In genomic region chr12:77888611-77889010, GRCh38 we compare ENCODE assay signal across 14 cellular contexts. TPM values are rescaled to one million over a fixed set of nuclear protein-coding genes. Genes with fewer than 3 reads are reported as not detected.
DNase-seq lines count a peak whose midpoint lies in the region; ATAC-seq and TF ChIP-seq lines count a peak whose summit lies in the region.
"Had no signal": no experiment of that assay in that cellular context is flagged by ENCODE, and none has a peak within 500 bp of the region (broad histone marks: within the 10 kb centered on the region; RNA-seq: fewer than 3 reads in every experiment).

No MANE protein-coding gene starts in this region.

- H3K4me3 ChIP-seq in HCT116 (replicated peaks in 1 of 2; ENCODE audit: low read depth in 1 of 2, low read length in 2 of 2) (no peak overlapping the region), adipocyte (ENCODE audit: low read length) (no peak overlapping the region), fibroblast of villous mesenchyme (ENCODE audit: low read depth, low read length) (no peak overlapping the region), MM.1S (ENCODE audit: low read length) (no peak overlapping the region)
- H3K4me3 ChIP-seq: suprapubic skin had no signal

- peaks cover 28 to 40% of the 10 kb centered on the region in 2 experiments for H3K4me1 ChIP-seq in HCT116 (ENCODE audit: control insufficient read depth in 1 of 2, insufficient read depth in 2 of 2, low read length in 2 of 2)
- H3K4me1 ChIP-seq in adipocyte (ENCODE audit: control insufficient read depth, insufficient read depth, low read length): peaks cover under 1% of the 10 kb centered on the region
- H3K4me1 ChIP-seq in MM.1S (ENCODE audit: low read length): no peaks in the 10 kb centered on the region
- H3K4me1 ChIP-seq: suprapubic skin had no signal

- H3K79me2 ChIP-seq in HCT116 (ENCODE audit: insufficient read depth, low read length) (no peaks in the 10 kb centered on the region), MM.1S (ENCODE audit: low read length) (no peaks in the 10 kb centered on the region)

- CTCF ChIA-PET in HCT116 (lab: Charles Lee): no interaction called here

- peak; percentile 94 for ATAC-seq in HCT116
- ATAC-seq in GM19467 (IDR thresholded peaks at IDR 0.05; ENCODE audit: unreplicated experiment): no peak

- H3K36me3 ChIP-seq in HCT116 (ENCODE audit: control insufficient read depth in 1 of 2, insufficient read depth in 2 of 2, low read length in 2 of 2): no peaks in the 10 kb centered on the region
- no peaks in the 10 kb centered on the region for H3K36me3 ChIP-seq in adipocyte (ENCODE audit: control insufficient read depth, insufficient read depth, low read length, severe bottlenecking)
- H3K36me3 ChIP-seq in MM.1S (replicated peaks; ENCODE audit: insufficient read depth, low read length): no peaks in the 10 kb centered on the region
- H3K36me3 ChIP-seq: suprapubic skin had no signal

- H3K27me3 ChIP-seq in HCT116 (ENCODE audit: insufficient read depth, low read length) (no peaks in the 10 kb centered on the region), adipocyte (replicated peaks; ENCODE audit: control insufficient read depth, insufficient read depth, low read length) (no peaks in the 10 kb centered on the region), MM.1S (replicated peaks; ENCODE audit: insufficient read depth, low read length) (no peaks in the 10 kb centered on the region)
- H3K27me3 ChIP-seq: suprapubic skin had no signal

- TF ChIP-seq POLR2A in HCT116 (IDR thresholded peaks at IDR 0.05; ENCODE audit: borderline replicate concordance, extremely low read depth, insufficient read depth, insufficient read length): no peak

- H3K27ac ChIP-seq in HCT116 (ENCODE audit: low read depth, low read length): no peak overlapping the region
- no peak overlapping the region for H3K27ac ChIP-seq in MM.1S (ENCODE audit: low read length)
- H3K27ac ChIP-seq: suprapubic skin had no signal

- TF ChIP-seq CTCF in HCT116 (IDR thresholded peaks at IDR 0.05 in 2 of 3, conservative IDR thresholded peaks at IDR 0.05 in 1 of 3; ENCODE audit: borderline replicate concordance in 1 of 3, insufficient read depth in 1 of 3, low read depth in 2 of 3, low read length in 2 of 3): no peak
- TF ChIP-seq CTCF in fibroblast of villous mesenchyme (IDR thresholded peaks at IDR 0.05; ENCODE audit: insufficient read depth, low read depth, low read length): no peak
- no peak for TF ChIP-seq CTCF in MM.1S (IDR thresholded peaks at IDR 0.05; ENCODE audit: low read length)

- H4K20me1 ChIP-seq in HCT116 (ENCODE audit: insufficient read depth) (no peaks in the 10 kb centered on the region), MM.1S (ENCODE audit: insufficient read depth, low read length) (no peaks in the 10 kb centered on the region)

- no TSS peak for BruUV-seq in HCT116 (replicated peaks; lab: Mats Ljungman, UMichigan)

- no peaks in the 10 kb centered on the region for H3K9me3 ChIP-seq in HCT116 (ENCODE audit: control insufficient read depth in 1 of 2, insufficient read depth in 1 of 2, low read depth in 1 of 2, low read length in 2 of 2)
- no peaks in the 10 kb centered on the region for H3K9me3 ChIP-seq in adipocyte (ENCODE audit: control insufficient read depth, low read length)
- no peaks in the 10 kb centered on the region for H3K9me3 ChIP-seq in MM.1S (replicated peaks; ENCODE audit: insufficient read depth, low read length)
- H3K9me3 ChIP-seq: suprapubic skin had no signal

- no peaks in the 10 kb centered on the region for H3F3A ChIP-seq in MM.1S (ENCODE audit: insufficient read depth, low read length)

- RAD21 ChIA-PET in HCT116 (lab: Charles Lee; ENCODE audit: low non-redundant PET in 1 of 2, low total read pairs in 2 of 2, uncharacterized antibody in 2 of 2, unreplicated experiment in 2 of 2): no interaction called here

- H3K9ac ChIP-seq in HCT116 (ENCODE audit: low read length) (no peak overlapping the region), adipocyte (ENCODE audit: low read length) (no peak overlapping the region), MM.1S (ENCODE audit: low read length) (no peak overlapping the region)

- POLR2A ChIA-PET in HCT116 (lab: Charles Lee): no interaction called here

- intact Hi-C loops in HCT116 (cut with micrococcal nuclease): no loop called here

- H3K4me2 ChIP-seq in HCT116 (ENCODE audit: low read length): peak overlapping the region; percentile 31
- H3K4me2 ChIP-seq in MM.1S (ENCODE audit: low read depth, low read length): no peak overlapping the region

- no peak for TF ChIP-seq RAD21 in HCT116 (IDR thresholded peaks at IDR 0.05; ENCODE audit: low read depth)

- DNase-seq in HCT116 (ENCODE audit: low read depth, low spot score): peak; percentile 67
- DNase-seq in adipocyte (ENCODE audit: low read depth): peak; percentile 47
- peak; percentile 41 for DNase-seq in fibroblast of villous mesenchyme (ENCODE audit: low read depth)
- DNase-seq in smooth muscle cell of the brain vasculature (ENCODE audit: low read depth, low spot score): peak; percentile 3
- DNase-seq in effector CD8-positive, alpha-beta T cell (lab: John Stamatoyannopoulos, UW): no peak
- DNase-seq in activated naive CD4-positive, alpha-beta T cell treated with Interleukin-2 at 50 U/mL for 16 hours: no peak
- no peak for DNase-seq in MM.1S
- DNase-seq: activated naive CD4-positive, alpha-beta T cell treated with anti-CD3 and anti-CD28 coated beads, Interleukin-2, amount 50 U/mL, for 16 hours; DMS 273 treated with DMSO at 0.1 percent for 48 hours; Kasumi-1; NCI-H2171 treated with DMSO at 0.1 percent for 48 hours had no signal

- H3K9me2 ChIP-seq in HCT116 (ENCODE audit: insufficient read depth) (no peaks in the 10 kb centered on the region), MM.1S (replicated peaks; ENCODE audit: insufficient read depth, low read length) (no peaks in the 10 kb centered on the region)

- peak overlapping the region; percentile 76 for H2AFZ ChIP-seq in HCT116 (ENCODE audit: low read depth, low read length, poor library complexity, severe bottlenecking)
- H2AFZ ChIP-seq in MM.1S (ENCODE audit: low read length): no peak overlapping the region

TF ChIP-seq in HCT116, 20 proteins besides CTCF, POLR2A, EP300 and RAD21 (continues in another document):
- TF ChIP-seq TCF7L2 (IDR thresholded peaks at IDR 0.05; ENCODE audit: borderline replicate concordance, extremely low read depth, insufficient read depth, insufficient read length) (peak; percentile 35), EZH2 (IDR thresholded peaks at IDR 0.05) (no peak), EZH2phosphoT487 (IDR thresholded peaks at IDR 0.05; ENCODE audit: borderline replicate concordance) (no peak), JUND (IDR thresholded peaks at IDR 0.05) (peak; percentile 75), SP1 (IDR thresholded peaks at IDR 0.05; ENCODE audit: low read depth) (peak; percentile 33; the same call in 1 of the 2 replicates), ZBTB33 (IDR thresholded peaks at IDR 0.05; ENCODE audit: extremely low read depth, insufficient replicate concordance, low read length) (no peak), POLR2AphosphoS5 (IDR thresholded peaks at IDR 0.05; ENCODE audit: low read depth, low read length) (no peak), REST (IDR thresholded peaks at IDR 0.05; ENCODE audit: low read depth) (no peak), EGR1 (IDR thresholded peaks at IDR 0.05; ENCODE audit: low read depth) (no peak), ZNF274 (IDR thresholded peaks at IDR 0.05; ENCODE audit: low read depth, low read length) (no peak), ZFX (IDR thresholded peaks at IDR 0.05) (no peak), MAX (IDR thresholded peaks at IDR 0.05) (peak; percentile 13; the same call in 1 of the 2 replicates), CEBPB (IDR thresholded peaks at IDR 0.05; ENCODE audit: low read depth) (no peak)

RNA-seq across cellular contexts. Expression of gene NAV3, which starts 57.9 kb away (rescaled TPM):
- total RNA-seq in HCT116 (2021; ENCODE audit: unreplicated experiment) (7.8 TPM), fibroblast of villous mesenchyme (96.3 and 206 TPM in 2 replicates)
- 1.1 and 1.4 TPM in 2 replicates for polyA plus RNA-seq in HCT116 (2012)
- total RNA-seq: T-helper 2 cell treated with Interferon-gamma antibody and Interleukin-4, amounts not matched to agents 100 ng/mL and 5 ng/mL, for 36 hours had no signal

Comparison
In these comparisons a context has a peak if more than half of its experiments do, and no peak if none do; other contexts are left out.
1. DNase-seq: peak in HCT116 (single experiment), adipocyte (single experiment), fibroblast of villous mesenchyme (single experiment) and smooth muscle cell of the brain vasculature (single experiment); none in effector CD8-positive, alpha-beta T cell (single experiment), activated naive CD4-positive, alpha-beta T cell treated with Interleukin-2 at 50 U/mL for 16 hours (single experiment) and MM.1S (single experiment).
2. RNA of gene NAV3, which starts 57.9 kb away (total RNA-seq): 96.3 to 206 TPM in fibroblast of villous mesenchyme; 7.8 TPM in HCT116 (single experiment); every median in the first group is over 10 times any median in the second.